ENCODE assay signal across 30 cellular contexts in the genomic region with DNA sequence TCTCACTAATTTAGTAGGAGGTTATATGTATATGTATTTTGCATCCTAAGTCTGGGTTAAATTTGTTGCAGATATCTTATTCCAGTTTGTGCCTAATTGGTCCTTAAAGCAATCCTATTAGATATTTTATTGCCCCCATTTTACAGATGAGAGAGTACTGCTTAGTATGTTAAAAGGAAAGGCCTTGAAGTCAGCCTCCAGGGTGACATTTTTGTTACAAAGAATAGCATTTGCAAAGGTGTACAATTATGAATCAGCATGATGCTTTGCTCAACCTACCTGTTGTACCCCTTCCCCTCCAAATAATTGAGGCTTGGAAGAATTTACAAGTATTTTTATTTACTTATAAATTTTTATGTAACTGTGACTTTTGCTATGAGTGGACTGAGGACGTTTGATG. TPM values are rescaled to one million over a fixed set of nuclear protein-coding genes. Genes with fewer than 3 reads are reported as not detected.
DNase-seq lines count a peak whose midpoint lies in the region; ATAC-seq, FAIRE-seq and TF ChIP-seq lines count a peak whose summit lies in the region.
"Had no signal": no experiment of that assay in that cellular context is flagged by ENCODE, and none has a peak within 500 bp of the region (broad histone marks: within the 10 kb centered on the region; RNA-seq: fewer than 3 reads in every experiment).

No MANE protein-coding gene starts in this region.

- no peak for DNase-seq in HepG2 (ENCODE audit: low spot score)
- no peak for DNase-seq in right lobe of liver
- peak; percentile 10 for DNase-seq in PC-3
- no peak for DNase-seq in keratinocyte (ENCODE audit: low read depth, low spot score)
- DNase-seq in activated T-cell treated with anti-CD3 and anti-CD28 coated beads, Interleukin-2, amount 50 U/mL, for 4 hours: no peak
- no peak for DNase-seq in SW480 (ENCODE audit: low spot score)
- no peak for DNase-seq in HuH-7.5 (ENCODE audit: low spot score)
- DNase-seq: ACHN; activated CD4-positive, alpha-beta T cell treated with anti-CD3 and anti-CD28 coated beads, Interleukin-2, amount 10 ng/mL, durations not matched to agents 24 days and 14 days; anterior cingulate cortex; cortex of kidney; endodermal cell; esophagus squamous epithelium; gastrocnemius medialis; HFFc6; Karpas-422; NCI-H1436 treated with DMSO at 0.1 percent for 48 hours; NCI-H446 treated with DMSO at 0.1 percent for 48 hours; NCI-H82; OCI-M1; SK-N-SH; stimulated activated CD4-positive, alpha-beta T cell treated with anti-CD3 and anti-CD28 coated beads, Interleukin-15, amount 100 ng/mL, for 24 hours; stimulated activated naive B cell treated with anti-CD40 and anti-IgM and Interleukin-4, amounts not matched to agents 10 μg/mL and 1 μg/mL and 100 μg/mL, for 72 hours; T-helper 9 cell had no signal

- no peak for ATAC-seq in HepG2
- no peak for ATAC-seq in right lobe of liver
- peak; percentile 19; the same call in 1 of the 2 replicates for ATAC-seq in PC-3
- no peak for ATAC-seq in activated T-cell treated with anti-CD3 and anti-CD28 coated beads, Interleukin-2, amount 50 U/mL, for 4 hours
- ATAC-seq: stimulated activated naive B cell treated with anti-CD40 and anti-IgM and Interleukin-4, amounts not matched to agents 10 μg/mL and 1 μg/mL and 100 μg/mL, for 72 hours had no signal

- no peaks in the 10 kb centered on the region for H3F3A ChIP-seq in PC-3 (ENCODE audit: low read length, unreplicated experiment)

- TF ChIP-seq EP300 in HepG2 (IDR thresholded peaks at IDR 0.05; ENCODE audit: low read depth in 2 of 2, low read length in 2 of 2): no peak
- TF ChIP-seq EP300 in HepG2 (CRISPR knock-in tag; IDR thresholded peaks at IDR 0.05; ENCODE audit: borderline replicate concordance): no peak

- peaks cover 86% of the 10 kb centered on the region for H3K4me1 Mint-ChIP-seq in activated T-cell treated with anti-CD3 and anti-CD28 coated beads, Interleukin-2, amount 50 U/mL, for 4 hours (ENCODE audit: low read depth)

- no peaks in the 10 kb centered on the region for H3K27me3 Mint-ChIP-seq in activated T-cell treated with anti-CD3 and anti-CD28 coated beads, Interleukin-2, amount 50 U/mL, for 4 hours (ENCODE audit: low read depth)
- H3K27me3 Mint-ChIP-seq: activated CD4-positive, alpha-beta T cell treated with anti-CD3 and anti-CD28 coated beads, Interleukin-2, amount 10 ng/mL, durations not matched to agents 24 days and 14 days; activated naive CD4-positive, alpha-beta T cell treated with anti-CD3 and anti-CD28 coated beads, Interleukin-2, amount 50 U/mL, for 24 hours; stimulated activated naive B cell treated with anti-CD40 and anti-IgM and Interleukin-4, amounts not matched to agents 10 μg/mL and 1 μg/mL and 100 μg/mL, for 72 hours had no signal

- POLR2A ChIA-PET in HepG2 (lab: Yijun Ruan, JAX): interaction anchor here (2.2 kb wide), 1 partner anchor 15 kb away, joined by 13 read pairs; a partner anchor contains a TSS
- POLR2A ChIA-PET in PC-3 (lab: Charles Lee; ENCODE audit: unreplicated experiment): no interaction called here

- intact Hi-C loops in HepG2 (cut with micrococcal nuclease; ENCODE audit: unreplicated experiment) (no loop called here), right lobe of liver (cut with DNase I) (no loop called here), PC-3 (cut with micrococcal nuclease) (no loop called here)

- TF ChIP-seq CTCF in HepG2 (CRISPR knock-in tag; IDR thresholded peaks at IDR 0.05): no peak
- TF ChIP-seq CTCF in right lobe of liver (IDR thresholded peaks at IDR 0.05): no peak
- TF ChIP-seq CTCF in PC-3 (conservative IDR thresholded peaks at IDR 0.05; ENCODE audit: low read depth, low read length): no peak
- TF ChIP-seq CTCF in keratinocyte (optimal IDR thresholded peaks at IDR 0.05 in 1 of 3, IDR thresholded peaks at IDR 0.05 in 1 of 3, conservative IDR thresholded peaks at IDR 0.05 in 1 of 3; ENCODE audit: extremely low read depth in 1 of 3, insufficient read depth in 2 of 3, low read length in 3 of 3): no peak

- H3K4me2 ChIP-seq in HepG2 (ENCODE audit: low read depth, low read length) (no peak overlapping the region), PC-3 (ENCODE audit: low read length) (no peak overlapping the region), keratinocyte (ENCODE audit: control insufficient read depth, extremely low read depth, insufficient read depth, low read depth, low read length) (no peak overlapping the region)
- H3K4me2 ChIP-seq: GM23338, SK-N-SH had no signal

- no peaks in the 10 kb centered on the region for H3K36me3 ChIP-seq in HepG2 (replicated peaks in 1 of 2; ENCODE audit: control insufficient read depth in 1 of 2, insufficient read depth in 2 of 2, low read length in 2 of 2)
- no peaks in the 10 kb centered on the region for H3K36me3 ChIP-seq in right lobe of liver
- 0 out of 2 replicates have a peak, but pooled peaks cover 5% of the 10 kb centered on the region for H3K36me3 ChIP-seq in PC-3 (ENCODE audit: low read depth, low read length)
- H3K36me3 ChIP-seq in keratinocyte (ENCODE audit: control insufficient read depth in 2 of 2, extremely low read depth in 1 of 2, insufficient read depth in 2 of 2, low read length in 2 of 2): no peaks in the 10 kb centered on the region
- H3K36me3 ChIP-seq: gastrocnemius medialis, prostate gland, suprapubic skin had no signal

- no peaks in the 10 kb centered on the region for H3K9me3 Mint-ChIP-seq in activated T-cell treated with anti-CD3 and anti-CD28 coated beads, Interleukin-2, amount 50 U/mL, for 4 hours
- H3K9me3 Mint-ChIP-seq: activated CD4-positive, alpha-beta T cell treated with anti-CD3 and anti-CD28 coated beads, Interleukin-2, amount 10 ng/mL, durations not matched to agents 24 days and 14 days; activated naive CD4-positive, alpha-beta T cell treated with anti-CD3 and anti-CD28 coated beads, Interleukin-2, amount 50 U/mL, for 24 hours; GM23338; HFFc6; stimulated activated naive B cell treated with anti-CD40 and anti-IgM and Interleukin-4, amounts not matched to agents 10 μg/mL and 1 μg/mL and 100 μg/mL, for 72 hours had no signal

- no peaks in the 10 kb centered on the region for H3K27me3 ChIP-seq in HepG2 (ENCODE audit: control insufficient read depth in 1 of 2, insufficient read depth in 2 of 2, low read length in 2 of 2)
- H3K27me3 ChIP-seq in right lobe of liver: no peaks in the 10 kb centered on the region
- H3K27me3 ChIP-seq in PC-3 (ENCODE audit: low read length): no peaks in the 10 kb centered on the region
- no peaks in the 10 kb centered on the region for H3K27me3 ChIP-seq in keratinocyte (ENCODE audit: control insufficient read depth, extremely low read depth, insufficient read depth, low read length)
- H3K27me3 ChIP-seq: esophagus squamous epithelium, gastrocnemius medialis, suprapubic skin had no signal

- no peaks in the 10 kb centered on the region for H3K9me3 ChIP-seq in HepG2 (ENCODE audit: low read length)
- no peaks in the 10 kb centered on the region for H3K9me3 ChIP-seq in right lobe of liver
- H3K9me3 ChIP-seq in PC-3 (ENCODE audit: low read length): no peaks in the 10 kb centered on the region
- no peaks in the 10 kb centered on the region for H3K9me3 ChIP-seq in keratinocyte (ENCODE audit: control insufficient read depth, low read depth, low read length)
- H3K9me3 ChIP-seq: esophagus squamous epithelium, gastrocnemius medialis, prostate gland, SK-N-SH, suprapubic skin had no signal

- in situ Hi-C loops in HepG2 (cut with HindIII; ENCODE audit: extremely low pct_ligation_motif_present, low pct_unique_long_range_greater_than_20kb): no loop called here

- CTCF ChIA-PET in HepG2 (lab: Yijun Ruan, JAX; ENCODE audit: low intra/inter-chr PET ratio, low total read pairs): no interaction called here
- CTCF ChIA-PET in PC-3 (lab: Charles Lee): no interaction called here

- peaks cover 18% of the 10 kb centered on the region for H3K4me1 ChIP-seq in HepG2 (ENCODE audit: insufficient read depth, low read length)
- peaks cover 0 to 30% (median 7%) of the 10 kb centered on the region in 4 donors for H3K4me1 ChIP-seq in right lobe of liver
- H3K4me1 ChIP-seq in PC-3 (ENCODE audit: insufficient read depth, low read length): peaks cover 3% of the 10 kb centered on the region; the same call in 1 of the 2 replicates
- H3K4me1 ChIP-seq in keratinocyte (ENCODE audit: control insufficient read depth, extremely low read depth, insufficient read depth, low read length): peaks cover 23% of the 10 kb centered on the region
- H3K4me1 ChIP-seq: prostate gland had no signal

- no peaks in the 10 kb centered on the region for H3K9me1 ChIP-seq in keratinocyte (ENCODE audit: control insufficient read depth, extremely low read depth, insufficient read depth, low read length)

- FAIRE-seq in HepG2 (lab: Jason Lieb, UNC) (no peak), keratinocyte (lab: Jason Lieb, UNC) (no peak)
- FAIRE-seq: D721Med had no signal

- H3K79me2 ChIP-seq in HepG2 (ENCODE audit: insufficient read depth, low read length) (peaks cover 98% of the 10 kb centered on the region), PC-3 (ENCODE audit: low read length) (peaks cover 100% of the 10 kb centered on the region), keratinocyte (ENCODE audit: control insufficient read depth, insufficient read depth, low read length) (peaks cover 92% of the 10 kb centered on the region)

- dilution Hi-C loops in keratinocyte (cut with MboI; ENCODE audit: extremely low pct_ligation_motif_present, low sequenced_read_pairs): no loop called here

- TF ChIP-seq POLR2A in HepG2 (IDR thresholded peaks at IDR 0.05; ENCODE audit: insufficient read depth in 1 of 2, low read depth in 2 of 2, low read length in 2 of 2) (no peak), right lobe of liver (IDR thresholded peaks at IDR 0.05) (no peak)

- H2AFZ ChIP-seq in HepG2 (ENCODE audit: low read length) (no peak overlapping the region), PC-3 (ENCODE audit: low read length) (no peak overlapping the region), keratinocyte (ENCODE audit: control insufficient read depth, low read length) (no peak overlapping the region)
- H2AFZ ChIP-seq: GM23338 had no signal

- H3K4me3 ChIP-seq in HepG2 (replicated peaks in 1 of 3; ENCODE audit: insufficient read depth in 1 of 3, low read depth in 2 of 3, low read length in 3 of 3) (no peak overlapping the region), right lobe of liver (no peak overlapping the region), PC-3 (ENCODE audit: low read length) (no peak overlapping the region), keratinocyte (ENCODE audit: control insufficient read depth in 2 of 3, extremely low read depth in 1 of 3, insufficient read depth in 2 of 3, low read depth in 1 of 3, low read length in 3 of 3) (no peak overlapping the region)
- H3K4me3 ChIP-seq: esophagus squamous epithelium, gastrocnemius medialis, GM23338, prostate gland, suprapubic skin had no signal

- no peak overlapping the region for H3K9ac ChIP-seq in HepG2 (ENCODE audit: insufficient read depth, low read depth, low read length)
- H3K9ac ChIP-seq in PC-3 (ENCODE audit: low read length): no peak overlapping the region
- no peak overlapping the region for H3K9ac ChIP-seq in keratinocyte (ENCODE audit: control insufficient read depth, extremely low read depth, insufficient read depth, low read length)
- H3K9ac ChIP-seq: SK-N-SH had no signal

- BruUV-seq in HepG2 (replicated peaks; lab: Mats Ljungman, UMichigan) (no TSS peak), PC-3 (replicated peaks; lab: Mats Ljungman, UMichigan) (no TSS peak)

- H3K4me3 Mint-ChIP-seq in activated T-cell treated with anti-CD3 and anti-CD28 coated beads, Interleukin-2, amount 50 U/mL, for 4 hours: no peak overlapping the region
- H3K4me3 Mint-ChIP-seq: activated CD4-positive, alpha-beta T cell treated with anti-CD3 and anti-CD28 coated beads, Interleukin-2, amount 10 ng/mL, durations not matched to agents 24 days and 14 days; endodermal cell; GM23338; HFFc6; stimulated activated naive B cell treated with anti-CD40 and anti-IgM and Interleukin-4, amounts not matched to agents 10 μg/mL and 1 μg/mL and 100 μg/mL, for 72 hours had no signal

- TF ChIP-seq RAD21 in HepG2 (CRISPR knock-in tag; IDR thresholded peaks at IDR 0.05): no peak

- no peaks in the 10 kb centered on the region for H3K9me2 ChIP-seq in PC-3 (replicated peaks; ENCODE audit: low read length)
- H3K9me2 ChIP-seq: SK-N-SH had no signal

- H4K20me1 ChIP-seq in HepG2 (ENCODE audit: insufficient read depth, low read length) (peaks cover 41% of the 10 kb centered on the region), PC-3 (ENCODE audit: low read length) (peaks cover 66% of the 10 kb centered on the region), keratinocyte (ENCODE audit: control insufficient read depth, extremely low read depth, insufficient read depth, low read length) (peaks cover 4% of the 10 kb centered on the region)

- H3K36me3 Mint-ChIP-seq in activated T-cell treated with anti-CD3 and anti-CD28 coated beads, Interleukin-2, amount 50 U/mL, for 4 hours (ENCODE audit: insufficient read depth): peaks cover 11% of the 10 kb centered on the region

- WGBS in HepG2 (ENCODE audit: low lambda C conversion rate): 86% methylated on average over 1 of the region's 1 CpG
- WGBS in right lobe of liver (ENCODE audit: insufficient coverage, low coverage, low lambda C conversion rate, missing lambda C conversion rate): 55% methylated on average over 1 of the region's 1 CpG

- H3K27ac ChIP-seq in HepG2 (ENCODE audit: extremely low read length, insufficient read depth, low read length) (no peak overlapping the region), right lobe of liver (no peak overlapping the region), PC-3 (ENCODE audit: low read length) (no peak overlapping the region), keratinocyte (ENCODE audit: control insufficient read depth, insufficient read depth, low read length) (peak overlapping the region; percentile 79)
- H3K27ac ChIP-seq: prostate gland, suprapubic skin, VCaP had no signal

RNA-seq across cellular contexts. Expression of a gene that starts 14.0 kb away (rescaled TPM):
- 160 and 205 TPM in 2 replicates for total RNA-seq in HepG2 (2016; rRNA removed; fragmentation: Illumina TruSeq; extraction: Trizol)
- total RNA-seq in HepG2 (2016; cell fraction: cytosol; rRNA removed; fragmentation: Illumina TruSeq; extraction: Trizol; ENCODE audit: low read depth): 106 and 107 TPM in 2 replicates
- total RNA-seq in HepG2 (2016; cell fraction: insoluble cytoplasmic fraction; rRNA removed; fragmentation: Illumina TruSeq; extraction: Trizol): 157 and 195 TPM in 2 replicates
- total RNA-seq in HepG2 (2016; cell fraction: membrane; rRNA removed; fragmentation: Illumina TruSeq; extraction: Trizol): 71.4 and 88.4 TPM in 2 replicates
- 201 and 264 TPM in 2 replicates for total RNA-seq in HepG2 (2016; cell fraction: nucleus; rRNA removed; fragmentation: Illumina TruSeq; extraction: Trizol)
- polyA plus RNA-seq in HepG2 (2011; rRNA removed): 73.6 and 85.0 TPM in 2 replicates
- polyA plus RNA-seq in HepG2 (2011; cell fraction: cytosol; rRNA removed): 39.4 and 56.2 TPM in 2 replicates
- 29.8 and 34.6 TPM in 2 replicates for polyA plus RNA-seq in HepG2 (2011; cell fraction: nucleus; rRNA removed)
- polyA plus RNA-seq in HepG2 (2012): 70.0 and 96.2 TPM in 2 replicates
- 15.6 and 15.8 TPM in 2 replicates for polyA plus RNA-seq in HepG2 (2016; cell fraction: cytosol; fragmentation: Illumina TruSeq; extraction: Trizol; ENCODE audit: low read depth)
- 107 and 116 TPM in 2 replicates for polyA plus RNA-seq in HepG2 (2016; cell fraction: insoluble cytoplasmic fraction; fragmentation: Illumina TruSeq; extraction: Trizol; ENCODE audit: low read depth)
- 37.8 and 48.6 TPM in 2 replicates for polyA plus RNA-seq in HepG2 (2016; cell fraction: membrane; fragmentation: Illumina TruSeq; extraction: Trizol; ENCODE audit: low read depth)
- 192 and 216 TPM in 2 replicates for polyA plus RNA-seq in HepG2 (2016; cell fraction: nucleus; fragmentation: Illumina TruSeq; extraction: Trizol; ENCODE audit: insufficient read depth, low read depth)
- polyA minus RNA-seq in HepG2 (2011; rRNA and poly(A)+ RNA removed; ENCODE audit: low replicate concordance): 83.7 and 110 TPM in 2 replicates
- polyA minus RNA-seq in HepG2 (2011; cell fraction: cytosol; rRNA and poly(A)+ RNA removed): 109 and 110 TPM in 2 replicates
- polyA minus RNA-seq in HepG2 (2011; cell fraction: nucleus; rRNA and poly(A)+ RNA removed): 136 and 160 TPM in 2 replicates
- 10 to 100 TPM; 53.8 to 70.9 (median 65.1) TPM for total RNA-seq in right lobe of liver
- 149 and 153 TPM in 2 replicates for total RNA-seq in PC-3 (2014; rRNA removed)
- polyA plus RNA-seq in keratinocyte: 66.7 to 129 TPM (median 95.0 TPM) in 3 replicates
- 42.6 TPM for polyA plus RNA-seq in keratinocyte (2011; ENCODE audit: low read depth)
- 37.8 and 78.8 TPM in 2 replicates for polyA plus RNA-seq in keratinocyte (2011; cell fraction: cytosol; rRNA removed)
- 74.8 and 101 TPM in 2 replicates for polyA plus RNA-seq in keratinocyte (2011; cell fraction: nucleus; rRNA removed)
- polyA plus RNA-seq in keratinocyte (2012; ENCODE audit: low replicate concordance): 58.8 and 70.9 TPM in 2 replicates
- 42.6 to 165 TPM (median 103 TPM) in 3 replicates for polyA minus RNA-seq in keratinocyte
- polyA minus RNA-seq in keratinocyte (2011; cell fraction: cytosol; rRNA and poly(A)+ RNA removed): 79.0 TPM
- 105 and 184 TPM in 2 replicates for polyA minus RNA-seq in keratinocyte (2011; cell fraction: nucleus; rRNA and poly(A)+ RNA removed)
- total RNA-seq in activated T-cell treated with anti-CD3 and anti-CD28 coated beads, Interleukin-2, amount 50 U/mL, for 4 hours: 100 to 1,000 TPM in 2 of 3 donors, 10 to 100 TPM in 1; 97.2 to 113 (median 104) TPM
